ENCODE assay signal across 30 cellular contexts in the genomic region with DNA sequence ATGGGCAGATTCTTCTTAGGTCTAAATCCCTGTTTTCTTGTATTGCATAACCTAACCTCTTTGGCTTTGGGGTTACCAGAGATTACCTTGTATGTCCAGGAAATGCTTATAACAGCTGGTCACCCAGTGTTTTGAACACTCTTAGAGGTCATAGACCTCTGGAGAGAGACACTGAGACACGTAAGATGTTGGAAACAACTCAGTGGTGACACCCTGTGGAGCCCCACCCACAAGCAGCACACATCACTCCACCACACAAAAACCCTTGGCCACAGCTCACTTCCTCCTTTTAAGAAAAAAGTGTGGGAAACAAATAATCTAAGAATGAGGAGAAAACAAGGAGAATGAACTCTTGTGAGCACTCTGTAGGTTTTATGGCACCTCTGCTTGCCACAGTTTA. TPM values are rescaled to one million over a fixed set of nuclear protein-coding genes. Genes with fewer than 3 reads are reported as not detected.
A peak's percentile ranks its signal among the peaks of the same experiment; 100 is the strongest.
DNase-seq lines count a peak whose midpoint lies in the region; ATAC-seq and TF ChIP-seq lines count a peak whose summit lies in the region.
"Had no signal": no experiment of that assay in that cellular context is flagged by ENCODE, and none has a peak within 500 bp of the region (broad histone marks: within the 10 kb centered on the region; RNA-seq: fewer than 3 reads in every experiment).

No MANE protein-coding gene starts in this region.

- TF ChIP-seq CTCF in right atrium auricular region (IDR thresholded peaks at IDR 0.05) (no peak), MM.1S (IDR thresholded peaks at IDR 0.05; ENCODE audit: low read length) (no peak; the same call in 1 of the 2 replicates)

- no peak for DNase-seq in Right ventricle myocardium superior
- no peak for DNase-seq in right atrium auricular region (ENCODE audit: low spot score)
- peak; percentile 46 for DNase-seq in NOMO-1 treated with dmso at 0.1 percent for 144 hours (lab: John Stamatoyannopoulos, UW; ENCODE audit: unreplicated experiment)
- DNase-seq in effector memory CD8-positive, alpha-beta T cell: no peak
- DNase-seq in stimulated activated effector memory CD8-positive, alpha-beta T cell treated with anti-CD3 and anti-CD28 coated beads, Interleukin-12 subunit alpha, Interleukin-12 subunit beta, amount 100 ng/mL, for 72 hours (ENCODE audit: low spot score in 2 of 2): no peak
- DNase-seq in activated CD4-positive, alpha-beta memory T cell treated with anti-CD3 and anti-CD28 coated beads for 36 hours: no peak
- no peak for DNase-seq in MM.1S
- DNase-seq: activated CD4-positive, alpha-beta T cell treated with anti-CD3 and anti-CD28 coated beads for 36 hours; activated naive CD8-positive, alpha-beta T cell treated with anti-CD3 and anti-CD28 coated beads, Interleukin-2, amount 50 U/mL, for 24 hours; activated T-cell treated with anti-CD3 and anti-CD28 coated beads, Interleukin-2, amount 50 U/mL, for 1 hour; CD8-positive, alpha-beta memory T cell; H7; head of caudate nucleus; Kasumi-1; NCI-H1105; NCI-H187 treated with DMSO at 0.1 percent for 48 hours; NCI-H2227 treated with DMSO at 0.1 percent for 48 hours; NCI-H526 treated with DMSO at 0.1 percent for 48 hours; nephron progenitor cell; pancreas; spleen; stimulated activated CD4-positive, alpha-beta T cell treated with anti-CD3 and anti-CD28 coated beads, Interleukin-2, amount 100 ng/mL, for 48 hours; trophoblast cell had no signal

- POLR2A ChIA-PET in activated CD4-positive, alpha-beta memory T cell treated with anti-CD3 and anti-CD28 coated beads for 36 hours (lab: Charles Lee): no interaction called here

- H3K9ac ChIP-seq in MM.1S (ENCODE audit: low read length): no peak overlapping the region

- H3K9me3 ChIP-seq in right atrium auricular region: peaks cover 12 to 36% of the 10 kb centered on the region in 2 donors
- H3K9me3 ChIP-seq in MM.1S (replicated peaks; ENCODE audit: insufficient read depth, low read length): no peaks in the 10 kb centered on the region
- H3K9me3 ChIP-seq: pancreas had no signal

- peaks cover 25 to 36% of the 10 kb centered on the region in 2 donors for H3K27me3 Mint-ChIP-seq in effector memory CD8-positive, alpha-beta T cell
- H3K27me3 Mint-ChIP-seq in activated CD4-positive, alpha-beta memory T cell treated with anti-CD3 and anti-CD28 coated beads for 36 hours: peaks cover 11% of the 10 kb centered on the region

- H3K27ac Mint-ChIP-seq in effector memory CD8-positive, alpha-beta T cell: no peak overlapping the region
- peak overlapping the region; percentile 29 for H3K27ac Mint-ChIP-seq in stimulated activated effector memory CD8-positive, alpha-beta T cell treated with anti-CD3 and anti-CD28 coated beads, Interleukin-12 subunit alpha, Interleukin-12 subunit beta, amount 100 ng/mL, for 72 hours
- H3K27ac Mint-ChIP-seq in activated CD4-positive, alpha-beta memory T cell treated with anti-CD3 and anti-CD28 coated beads for 36 hours: no peak overlapping the region
- H3K27ac Mint-ChIP-seq: activated CD4-positive, alpha-beta T cell treated with anti-CD3 and anti-CD28 coated beads for 36 hours; activated naive CD8-positive, alpha-beta T cell treated with anti-CD3 and anti-CD28 coated beads, Interleukin-2, amount 50 U/mL, for 24 hours; CD8-positive, alpha-beta memory T cell; nephron progenitor cell had no signal

- no peaks in the 10 kb centered on the region for H3K36me3 Mint-ChIP-seq in effector memory CD8-positive, alpha-beta T cell (ENCODE audit: insufficient read depth)
- H3K36me3 Mint-ChIP-seq in stimulated activated effector memory CD8-positive, alpha-beta T cell treated with anti-CD3 and anti-CD28 coated beads, Interleukin-12 subunit alpha, Interleukin-12 subunit beta, amount 100 ng/mL, for 72 hours: no peaks in the 10 kb centered on the region
- peaks cover 4% of the 10 kb centered on the region for H3K36me3 Mint-ChIP-seq in activated CD4-positive, alpha-beta memory T cell treated with anti-CD3 and anti-CD28 coated beads for 36 hours

- H2AFZ ChIP-seq in MM.1S (ENCODE audit: low read length): no peak overlapping the region

- intact Hi-C loops in Right ventricle myocardium superior (cut with DNase I): no loop called here
- intact Hi-C loops in activated CD4-positive, alpha-beta memory T cell treated with anti-CD3 and anti-CD28 coated beads for 36 hours (cut with micrococcal nuclease): no loop called here

- H3K4me3 ChIP-seq in right atrium auricular region (no peak overlapping the region), MM.1S (ENCODE audit: low read length) (no peak overlapping the region)
- H3K4me3 ChIP-seq: A549, pancreas, spleen had no signal

- CTCF ChIA-PET in activated CD4-positive, alpha-beta memory T cell treated with anti-CD3 and anti-CD28 coated beads for 36 hours (lab: Charles Lee): no interaction called here

- H3K4me3 Mint-ChIP-seq in effector memory CD8-positive, alpha-beta T cell: no peak overlapping the region
- H3K4me3 Mint-ChIP-seq in stimulated activated effector memory CD8-positive, alpha-beta T cell treated with anti-CD3 and anti-CD28 coated beads, Interleukin-12 subunit alpha, Interleukin-12 subunit beta, amount 100 ng/mL, for 72 hours: no peak overlapping the region
- no peak overlapping the region for H3K4me3 Mint-ChIP-seq in activated CD4-positive, alpha-beta memory T cell treated with anti-CD3 and anti-CD28 coated beads for 36 hours
- H3K4me3 Mint-ChIP-seq: activated CD4-positive, alpha-beta T cell treated with anti-CD3 and anti-CD28 coated beads for 36 hours; activated naive CD8-positive, alpha-beta T cell treated with anti-CD3 and anti-CD28 coated beads, Interleukin-2, amount 50 U/mL, for 24 hours; CD8-positive, alpha-beta memory T cell; nephron progenitor cell had no signal

- H3K9me2 ChIP-seq in MM.1S (replicated peaks; ENCODE audit: insufficient read depth, low read length): no peaks in the 10 kb centered on the region

- H3K4me2 ChIP-seq in MM.1S (ENCODE audit: low read depth, low read length): no peak overlapping the region
- H3K4me2 ChIP-seq: A549 had no signal

- H3K4me1 Mint-ChIP-seq in effector memory CD8-positive, alpha-beta T cell (ENCODE audit: low read depth in 2 of 2): peaks cover 0 to 5% of the 10 kb centered on the region in 2 donors
- H3K4me1 Mint-ChIP-seq in stimulated activated effector memory CD8-positive, alpha-beta T cell treated with anti-CD3 and anti-CD28 coated beads, Interleukin-12 subunit alpha, Interleukin-12 subunit beta, amount 100 ng/mL, for 72 hours: peaks cover 7% of the 10 kb centered on the region
- no peaks in the 10 kb centered on the region for H3K4me1 Mint-ChIP-seq in activated CD4-positive, alpha-beta memory T cell treated with anti-CD3 and anti-CD28 coated beads for 36 hours (ENCODE audit: low read depth)
- H3K4me1 Mint-ChIP-seq: activated CD4-positive, alpha-beta T cell treated with anti-CD3 and anti-CD28 coated beads for 36 hours; activated naive CD8-positive, alpha-beta T cell treated with anti-CD3 and anti-CD28 coated beads, Interleukin-2, amount 50 U/mL, for 24 hours; nephron progenitor cell had no signal

- no peaks in the 10 kb centered on the region for H3F3A ChIP-seq in MM.1S (ENCODE audit: insufficient read depth, low read length)

- peak; percentile 69 for ATAC-seq in Right ventricle myocardium superior (ENCODE audit: poor library complexity)
- peak; percentile 47 for ATAC-seq in effector memory CD8-positive, alpha-beta T cell (replicated peaks)
- peak; percentile 61 for ATAC-seq in stimulated activated effector memory CD8-positive, alpha-beta T cell treated with anti-CD3 and anti-CD28 coated beads, Interleukin-12 subunit alpha, Interleukin-12 subunit beta, amount 100 ng/mL, for 72 hours
- ATAC-seq in GM19324 (IDR thresholded peaks at IDR 0.05; ENCODE audit: low FRiP score, unreplicated experiment): no peak
- ATAC-seq: A549; activated CD4-positive, alpha-beta T cell treated with anti-CD3 and anti-CD28 coated beads for 36 hours; activated naive CD8-positive, alpha-beta T cell treated with anti-CD3 and anti-CD28 coated beads, Interleukin-2, amount 50 U/mL, for 24 hours; pancreas; right cardiac atrium had no signal

- no peaks in the 10 kb centered on the region for H3K4me1 ChIP-seq in right atrium auricular region
- no peaks in the 10 kb centered on the region for H3K4me1 ChIP-seq in MM.1S (ENCODE audit: low read length)
- H3K4me1 ChIP-seq: A549, pancreas, spleen had no signal

- H4K20me1 ChIP-seq in MM.1S (ENCODE audit: insufficient read depth, low read length): no peaks in the 10 kb centered on the region

- no peaks in the 10 kb centered on the region for H3K79me2 ChIP-seq in MM.1S (ENCODE audit: low read length)

- H3K36me3 ChIP-seq in right atrium auricular region (no peaks in the 10 kb centered on the region), MM.1S (replicated peaks; ENCODE audit: insufficient read depth, low read length) (no peaks in the 10 kb centered on the region)
- H3K36me3 ChIP-seq: pancreas, spleen had no signal

- H3K27me3 ChIP-seq in right atrium auricular region: no peaks in the 10 kb centered on the region
- H3K27me3 ChIP-seq in MM.1S (replicated peaks; ENCODE audit: insufficient read depth, low read length): no peaks in the 10 kb centered on the region
- H3K27me3 ChIP-seq: pancreas had no signal

- peak overlapping the region in 1 of 2 donors; percentile 23 for H3K27ac ChIP-seq in right atrium auricular region
- H3K27ac ChIP-seq in MM.1S (ENCODE audit: low read length): no peak overlapping the region
- H3K27ac ChIP-seq: A549, pancreas, spleen had no signal

- H3K9me3 Mint-ChIP-seq in effector memory CD8-positive, alpha-beta T cell: peaks cover 12 to 21% of the 10 kb centered on the region in 2 donors
- H3K9me3 Mint-ChIP-seq in stimulated activated effector memory CD8-positive, alpha-beta T cell treated with anti-CD3 and anti-CD28 coated beads, Interleukin-12 subunit alpha, Interleukin-12 subunit beta, amount 100 ng/mL, for 72 hours: peaks cover 19% of the 10 kb centered on the region
- H3K9me3 Mint-ChIP-seq in activated CD4-positive, alpha-beta memory T cell treated with anti-CD3 and anti-CD28 coated beads for 36 hours: peaks cover 44% of the 10 kb centered on the region

RNA-seq across cellular contexts. Expression of a gene that starts 26.3 kb away (rescaled TPM):
- total RNA-seq in Right ventricle myocardium superior: 20.4 TPM
- 10 to 100 TPM; 20.0 to 47.8 TPM for total RNA-seq in right atrium auricular region
- not detected for total RNA-seq in activated CD4-positive, alpha-beta memory T cell treated with anti-CD3 and anti-CD28 coated beads for 36 hours
- total RNA-seq: activated CD4-positive, alpha-beta T cell treated with anti-CD3 and anti-CD28 coated beads for 36 hours; activated CD8-positive, alpha-beta memory T cell treated with anti-CD3 and anti-CD28 coated beads for 36 hours; CD8-positive, alpha-beta memory T cell; dermis microvascular lymphatic vessel endothelial cell; endothelial cell of umbilical vein; H7; T-helper 2 cell treated with Interferon-gamma antibody and Interleukin-4, amounts not matched to agents 100 ng/mL and 5 ng/mL, for 36 hours had no signal

RNA-seq across cellular contexts. Expression of a gene that starts 53.7 kb away (rescaled TPM):
- total RNA-seq in Right ventricle myocardium superior (52.4 TPM), right atrium auricular region (10 to 100 TPM; 72.9 to 73.5 TPM)
- 10 to 100 TPM; 47.1 to 48.0 TPM for total RNA-seq in activated CD4-positive, alpha-beta memory T cell treated with anti-CD3 and anti-CD28 coated beads for 36 hours

Comparison
In these comparisons a context has a peak if more than half of its experiments do, and no peak if none do; other contexts are left out.
1. RNA of a gene that starts 26.3 kb away (total RNA-seq): 20.0 to 47.8 TPM in right atrium auricular region and 20.4 TPM in Right ventricle myocardium superior (single experiment); not detected in activated CD4-positive, alpha-beta memory T cell treated with anti-CD3 and anti-CD28 coated beads for 36 hours; every median in the first group is over 10 times any median in the second.